Comparison of ENCODE assay signal across 18 cellular contexts in the genomic region with DNA sequence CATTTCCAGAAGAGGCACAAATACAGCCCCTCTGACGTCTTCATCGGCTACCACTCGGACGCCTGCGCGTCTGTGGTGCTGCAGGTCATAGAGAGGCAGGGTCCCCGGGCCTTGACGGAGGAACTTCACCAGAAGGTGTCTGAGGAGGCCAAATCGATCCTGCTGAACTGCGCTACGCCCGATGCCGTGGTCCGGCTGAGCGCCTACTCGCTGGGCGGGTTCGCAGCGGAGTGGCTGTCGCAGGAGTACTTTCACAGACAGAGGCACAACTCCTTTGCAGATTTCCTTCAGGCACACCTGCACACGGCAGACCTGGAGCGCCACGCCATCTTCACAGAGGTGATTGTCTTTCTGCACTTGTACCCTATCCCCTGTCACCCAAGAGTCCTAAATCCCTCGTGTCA.
"Had no signal": no experiment of that assay in that cellular context is flagged by ENCODE, and none has a peak within 500 bp of the region (broad histone marks: within the 10 kb centered on the region; RNA-seq: fewer than 3 reads in every experiment).

No MANE protein-coding gene starts in this region.

- H3K27me3 ChIP-seq: foreskin keratinocyte, hepatocyte, sigmoid colon, thyroid gland, uterus had no signal

- H3K4me1 Mint-ChIP-seq: mesothelial cell of epicardium, nephron had no signal

- H3K27me3 Mint-ChIP-seq: type B pancreatic cell had no signal

- H3K9me3 Mint-ChIP-seq: mesothelial cell of epicardium, nephron, type B pancreatic cell had no signal

- H3K9me3 ChIP-seq: psoas muscle, sigmoid colon, thyroid gland, uterus had no signal

- ATAC-seq: foreskin keratinocyte, left colon, psoas muscle had no signal

- H3K4me3 ChIP-seq: hepatocyte, psoas muscle, sigmoid colon, skin epidermis, thyroid gland, uterus had no signal

- H3K36me3 ChIP-seq: uterus had no signal

- H3K27ac ChIP-seq: foreskin keratinocyte, hepatocyte, parathyroid adenoma, psoas muscle, sigmoid colon, skin epidermis, thyroid gland, uterus had no signal

- H3K4me3 Mint-ChIP-seq: mesothelial cell of epicardium, nephron, type B pancreatic cell had no signal

- H3K4me1 ChIP-seq: foreskin keratinocyte, parathyroid adenoma, psoas muscle, sigmoid colon, thyroid gland, uterus had no signal

- DNase-seq: dermis blood vessel endothelial cell; foreskin keratinocyte; kidney; left colon; mammary epithelial cell; retina; sigmoid colon; stimulated activated CD4-positive, alpha-beta T cell treated with anti-CD3 and anti-CD28 coated beads, Interleukin-12 subunit alpha, Interleukin-12 subunit beta, amount 100 ng/mL, for 4 hours; stimulated activated naive CD4-positive, alpha-beta T cell treated with Interleukin-2 at 50 U/mL for 16 hours; thyroid gland; uterus had no signal

- H3K27ac Mint-ChIP-seq: mesothelial cell of epicardium, nephron had no signal
